8 cellular contexts compared by ENCODE assay signal in the genomic region with DNA sequence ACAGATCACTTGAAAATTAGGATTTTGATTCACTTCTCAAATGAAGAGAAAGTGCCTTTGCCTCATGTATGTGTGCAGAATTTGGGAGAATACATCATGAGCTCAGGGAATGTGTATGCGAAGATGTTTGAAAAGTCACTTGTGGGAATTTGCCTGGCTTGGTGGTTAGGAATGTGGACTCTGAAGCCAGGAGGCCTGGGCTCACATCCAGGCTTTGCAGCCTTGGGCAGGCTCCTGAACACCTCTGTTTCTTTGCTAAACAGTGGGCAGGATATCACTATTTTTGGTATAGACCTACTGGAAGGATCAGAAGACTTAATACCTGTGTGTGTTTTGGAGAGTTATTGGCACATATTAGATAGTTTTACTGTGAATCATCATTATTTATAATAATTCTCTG.
DNase-seq lines count a peak whose midpoint lies in the region; ATAC-seq, FAIRE-seq and TF ChIP-seq lines count a peak whose summit lies in the region.
"Not testable (repeated sequence)": the region's sequence is repeated elsewhere in the genome, so short reads cannot be mapped to it uniquely, and the experiment has no call there.

No MANE protein-coding gene starts in this region.

- H3K4me2 ChIP-seq in fibroblast of lung (ENCODE audit: extremely low read depth, insufficient read depth, low read length): not testable (repeated sequence)

- not testable (repeated sequence) for H3K36me3 ChIP-seq in SJSA1; body of pancreas (replicated peaks in 1 of 2; ENCODE audit: insufficient read depth in 1 of 2, low read depth in 2 of 2); fibroblast of lung (ENCODE audit: control insufficient read depth, insufficient read depth, low read length)

- TF ChIP-seq POLR2A in body of pancreas (IDR thresholded peaks at IDR 0.05): not testable (repeated sequence)

- not testable (repeated sequence) for H3K4me3 ChIP-seq in SJSA1; body of pancreas; fibroblast of lung (replicated peaks in 1 of 4; ENCODE audit: control extremely low read depth in 1 of 4, insufficient read depth in 1 of 4, low read depth in 3 of 4, low read length in 4 of 4)

- H3K27me3 ChIP-seq in SJSA1 (replicated peaks); body of pancreas; fibroblast of lung (ENCODE audit: control insufficient read depth, insufficient read depth, low read length): not testable (repeated sequence)

- ATAC-seq in body of pancreas: peak; percentile 36

- H3K4me1 ChIP-seq in SJSA1 (replicated peaks): peaks cover 18% of the 10 kb centered on the region
- not testable (repeated sequence) for H3K4me1 ChIP-seq in body of pancreas; fibroblast of lung (ENCODE audit: control insufficient read depth, extremely low read depth, insufficient read depth, low read length)

- not testable (repeated sequence) for H2AFZ ChIP-seq in fibroblast of lung (ENCODE audit: low read length)

- H3K9ac ChIP-seq in fibroblast of lung (ENCODE audit: insufficient read depth, low read length): not testable (repeated sequence)

- 62 to 64% methylated on average over 1 of the region's 1 CpG for WGBS in body of pancreas, 2 donors

- DNase-seq in AG20443 (ENCODE audit: low spot score) (peak; percentile 51), HS-5 (ENCODE audit: low read depth) (peak; percentile 42), SJSA1 (ENCODE audit: low read depth in 1 of 2, low spot score in 2 of 2) (peak; percentile 61 to 76), body of pancreas (peak; percentile 39 to 58 (median 54)), fibroblast of lung (ENCODE audit: low read depth in 2 of 2) (peak; percentile 62 to 87), iris pigment epithelial cell (ENCODE audit: low read depth) (peak; percentile 69), non-pigmented ciliary epithelial cell (ENCODE audit: low read depth) (peak; percentile 22), urothelium cell line (ENCODE audit: low spot score) (peak; percentile 38)

- FAIRE-seq in urothelium cell line (lab: Jason Lieb, UNC): not testable (repeated sequence)

- intact Hi-C loops in body of pancreas (cut with DNase I): not testable (repeated sequence)

- H3K79me2 ChIP-seq in fibroblast of lung (ENCODE audit: control insufficient read depth, insufficient read depth, low read length): not testable (repeated sequence)

- not testable (repeated sequence) for H4K20me1 ChIP-seq in fibroblast of lung (ENCODE audit: control insufficient read depth, extremely low read depth, insufficient read depth, low read length)

- H3K27ac ChIP-seq in SJSA1 (peak overlapping the region; percentile 61), body of pancreas (peak overlapping the region in 1 of 4 donors; percentile 18)
- not testable (repeated sequence) for H3K27ac ChIP-seq in fibroblast of lung (ENCODE audit: insufficient read depth, low read length)

- TF ChIP-seq CTCF in body of pancreas (IDR thresholded peaks at IDR 0.05); fibroblast of lung (conservative IDR thresholded peaks at IDR 0.05 in 1 of 2, IDR thresholded peaks at IDR 0.05 in 1 of 2; ENCODE audit: low read depth in 1 of 2, low read length in 2 of 2): not testable (repeated sequence)

- H3K9me3 ChIP-seq in SJSA1 (replicated peaks); body of pancreas; fibroblast of lung (ENCODE audit: control insufficient read depth, insufficient read depth, low read depth, low read length): not testable (repeated sequence)

Comparison
In these comparisons a context has a peak if more than half of its experiments do, and no peak if none do; other contexts are left out.
1. DNase-seq: peak in every context shown above with its lines; median percentile 74 in fibroblast of lung; 69 in iris pigment epithelial cell; 68 in SJSA1; 54 in body of pancreas; 51 in AG20443; 42 in HS-5; 38 in urothelium cell line; 22 in non-pigmented ciliary epithelial cell.